ENCODE assay signal across 8 cellular contexts in genomic region chr3:49351521-49352011, GRCh38. TPM values are rescaled to one million over a fixed set of nuclear protein-coding genes. Genes with fewer than 3 reads are reported as not detected.
DNase-seq lines count a peak whose midpoint lies in the region; ATAC-seq and TF ChIP-seq lines count a peak whose summit lies in the region.

No MANE protein-coding gene starts in this region.

- H3K9me3 ChIP-seq in AG04450 (ENCODE audit: control insufficient read depth, insufficient read depth, low read length) (no peaks in the 10 kb centered on the region), mesodermal cell (ENCODE audit: control insufficient read depth, low read length) (no peaks in the 10 kb centered on the region)

- no peaks in the 10 kb centered on the region for H3K27me3 ChIP-seq in AG04450 (ENCODE audit: control insufficient read depth, insufficient read depth, low read length)

- H3K27ac ChIP-seq in AG04450 (ENCODE audit: low read depth, low read length) (peak overlapping the region; percentile 87), caudate nucleus (ENCODE audit: low read depth, low read length) (peak overlapping the region; percentile 60), mesodermal cell (ENCODE audit: low read depth, low read length, severe bottlenecking) (peak overlapping the region; percentile 49)

- POLR2A ChIA-PET in AG04450 (lab: Yijun Ruan, JAX): interaction anchor here (0.6 to 1.9 kb wide), 5 partner anchors 9 to 60 kb away, joined by 5 to 12 read pairs (median 5); partner anchors contain the start of genes RHOA, TCTA and USP4

- peaks cover 13% of the 10 kb centered on the region for H3K4me1 ChIP-seq in mesodermal cell (ENCODE audit: control insufficient read depth, insufficient read depth, low read length, poor library complexity, severe bottlenecking)

- peak; percentile 75 for DNase-seq in AG04450 (ENCODE audit: low read depth, low spot score)
- DNase-seq in M059J (ENCODE audit: low read depth): peak; percentile 75
- DNase-seq in caudate nucleus (lab: John Stamatoyannopoulos, UW): no peak
- DNase-seq in cerebellar cortex (ENCODE audit: low spot score): no peak

- H3K36me3 ChIP-seq in mesodermal cell (ENCODE audit: control insufficient read depth, insufficient read depth, low read length): peaks cover 20% of the 10 kb centered on the region

- TF ChIP-seq CTCF in AG04450 (IDR thresholded peaks at IDR 0.05; ENCODE audit: low read depth, low read length): no peak

- WGBS in mesodermal cell (ENCODE audit: insufficient coverage in 2 of 2), 2 experiments: 100% methylated on average over 1 of the region's 1 CpG

- no peak overlapping the region for H3K4me3 ChIP-seq in AG04450 (ENCODE audit: low read depth, low read length)
- no peak overlapping the region for H3K4me3 ChIP-seq in mesodermal cell (ENCODE audit: extremely low read depth, insufficient read depth, low read length, poor library complexity, severe bottlenecking)

- ATAC-seq in HG03378 (IDR thresholded peaks at IDR 0.05; ENCODE audit: unreplicated experiment) (no peak), GM21717 (IDR thresholded peaks at IDR 0.05; ENCODE audit: unreplicated experiment) (no peak), GM21825 (IDR thresholded peaks at IDR 0.05; ENCODE audit: unreplicated experiment) (no peak)

- CTCF ChIA-PET in AG04450 (lab: Charles Lee): interaction anchor here (1.2 to 1.7 kb wide), 2 partner anchors 11 to 98 kb away, joined by 7 to 8 read pairs; partner anchors contain the start of gene USP4

RNA-seq across cellular contexts. Expression of gene GPX1, which starts 6.6 kb away (rescaled TPM):
- polyA plus RNA-seq in AG04450 (2011; rRNA removed): 434 and 693 TPM in 2 replicates
- 84.5 and 106 TPM in 2 replicates for polyA minus RNA-seq in AG04450 (2011; rRNA and poly(A)+ RNA removed)
- 169 and 207 TPM in 2 replicates for total RNA-seq in M059J (2014; rRNA removed; shearing (Covaris generic))
- 225 TPM for polyA plus RNA-seq in mesodermal cell (2013, experiment 1 of 2)
- polyA plus RNA-seq in mesodermal cell (2013, experiment 2 of 2): 168 TPM

RNA-seq across cellular contexts. Expression of gene USP4, which starts 11.7 kb away (rescaled TPM):
- 78.4 and 80.4 TPM in 2 replicates for polyA plus RNA-seq in AG04450 (2011; rRNA removed)
- polyA minus RNA-seq in AG04450 (2011; rRNA and poly(A)+ RNA removed): 92.7 and 104 TPM in 2 replicates
- 11.1 and 13.9 TPM in 2 replicates for total RNA-seq in M059J (2014; rRNA removed; shearing (Covaris generic))
- polyA plus RNA-seq in mesodermal cell (2013, experiment 1 of 2): 33.7 TPM
- 30.5 TPM for polyA plus RNA-seq in mesodermal cell (2013, experiment 2 of 2)

Comparison
In these comparisons a context has a peak if more than half of its experiments do, and no peak if none do; other contexts are left out.
1. DNase-seq: peak in AG04450 (single experiment) and M059J (single experiment); none in caudate nucleus (0 of 61) and cerebellar cortex (single experiment).
2. Peak in every context shown above with its lines, with median percentiles within 50 percentile points of each other: H3K27ac ChIP-seq.